Comparison of ENCODE assay signal across 34 cellular contexts in genomic region chr16:25403852-25404251, GRCh38.
"Had no signal": no experiment of that assay in that cellular context is flagged by ENCODE, and none has a peak within 500 bp of the region (broad histone marks: within the 10 kb centered on the region; RNA-seq: fewer than 3 reads in every experiment).

No MANE protein-coding gene starts in this region.

- H3K27me3 ChIP-seq: MG63 had no signal

- H3K27ac ChIP-seq: KMS-11 had no signal

- DNase-seq: Karpas-422, Kasumi-1, MG63, MM.1S, MV-4-11, NCI-H1048, NCI-H1092, NCI-H1092 treated with DMSO at 0.1 percent for 48 hours, NCI-H1105, NCI-H1105 treated with DMSO at 0.1 percent for 48 hours, NCI-H1417, NCI-H1417 treated with DMSO at 0.1 percent for 48 hours, NCI-H1436, NCI-H1436 treated with DMSO at 0.1 percent for 48 hours, NCI-H146, NCI-H1694, NCI-H1694 treated with DMSO at 0.1 percent for 48 hours, NCI-H187, NCI-H187 treated with DMSO at 0.1 percent for 48 hours, NCI-H1930, NCI-H2029, NCI-H2029 treated with DMSO at 0.1 percent for 48 hours, NCI-H2081, NCI-H2081 treated with DMSO at 0.1 percent for 48 hours, NCI-H2107, NCI-H2171, NCI-H2171 treated with DMSO at 0.1 percent for 48 hours, NCI-H2227 treated with DMSO at 0.1 percent for 48 hours, NCI-H226, NCI-H345, NCI-H446, NCI-H446 treated with DMSO at 0.1 percent for 48 hours, NCI-H510A had no signal

- H3K9ac ChIP-seq: KMS-11 had no signal

- H3K4me3 ChIP-seq: MG63 had no signal

- H3K4me2 ChIP-seq: KMS-11 had no signal

- H3K9me3 ChIP-seq: MG63 had no signal

- H3K36me3 ChIP-seq: MG63 had no signal
